In the genomic region with DNA sequence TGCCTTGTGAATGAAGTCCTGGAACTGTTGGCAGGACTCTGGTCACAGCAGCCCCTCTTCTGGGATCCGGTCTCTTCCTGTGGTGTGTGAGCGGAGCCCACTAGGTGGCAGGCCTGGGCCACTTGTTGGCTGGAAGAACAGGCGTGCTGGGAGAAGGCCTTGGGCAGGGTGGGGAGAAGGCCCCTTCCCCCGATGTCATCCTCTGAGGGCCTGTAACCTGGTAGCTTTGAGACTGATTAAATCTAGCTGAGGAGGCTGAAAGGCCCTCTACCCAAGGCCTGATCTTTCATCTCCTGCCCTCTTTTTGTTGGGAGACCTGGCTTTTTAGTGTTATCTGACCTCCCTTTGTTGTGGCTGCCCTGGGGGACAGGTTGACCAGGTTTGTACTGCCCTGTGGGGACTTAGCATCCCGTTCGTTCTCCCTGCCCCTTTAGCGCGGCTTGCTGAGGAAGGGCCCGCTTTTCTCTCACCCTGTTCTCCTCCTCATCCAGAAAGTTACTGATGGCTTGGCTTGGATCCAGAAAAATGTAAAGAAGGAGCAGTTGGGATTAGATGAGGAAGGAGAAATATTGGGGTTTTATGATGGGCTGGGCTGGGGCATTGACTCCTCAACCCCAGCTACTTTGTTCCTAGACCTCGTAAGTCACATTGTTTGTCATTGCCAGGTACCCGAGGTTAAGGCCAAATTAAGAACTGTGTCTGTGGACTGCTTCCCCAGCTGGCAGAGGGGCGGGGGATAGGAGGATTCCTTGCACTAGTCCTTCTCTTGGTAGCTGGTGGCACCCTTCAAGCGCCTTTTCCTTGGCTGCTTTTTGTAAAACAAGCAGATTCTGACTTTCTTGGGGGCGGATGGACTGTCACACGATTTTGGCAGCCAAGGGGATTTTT, we compare ENCODE assay signal across 8 cellular contexts. TPM values are rescaled to one million over a fixed set of nuclear protein-coding genes. Genes with fewer than 3 reads are reported as not detected.
DNase-seq lines count a peak whose midpoint lies in the region; ATAC-seq and TF ChIP-seq lines count a peak whose summit lies in the region.

No MANE protein-coding gene starts in this region.

- peak; percentile 87 for TF ChIP-seq CTCF in Loucy (conservative IDR thresholded peaks at IDR 0.05; ENCODE audit: low read length)
- peak; percentile 86 to 91 for TF ChIP-seq CTCF in right atrium auricular region (IDR thresholded peaks at IDR 0.05)

- no peaks in the 10 kb centered on the region for H4K20me1 ChIP-seq in Loucy (ENCODE audit: insufficient read depth, low read length, poor library complexity, severe bottlenecking)

- H3K4me2 ChIP-seq in Loucy (ENCODE audit: low read depth, low read length, poor library complexity, severe bottlenecking): no peak overlapping the region

- H3F3A ChIP-seq in Loucy (ENCODE audit: low read depth): no peaks in the 10 kb centered on the region

- H3K36me3 ChIP-seq in Loucy (ENCODE audit: insufficient read depth, low read length) (no peaks in the 10 kb centered on the region), SJSA1 (no peaks in the 10 kb centered on the region), right atrium auricular region (no peaks in the 10 kb centered on the region)

- peak; percentile 47 to 49 for DNase-seq in AML-193 (lab: John Stamatoyannopoulos, UW)
- peak; percentile 82 to 85 for DNase-seq in SJSA1 (ENCODE audit: low read depth in 1 of 2, low spot score in 2 of 2)
- DNase-seq in amniotic epithelial cell (ENCODE audit: low read depth): peak; percentile 57
- DNase-seq in right atrium auricular region (ENCODE audit: low spot score): peak; percentile 83
- peak; percentile 67 for DNase-seq in putamen (ENCODE audit: low spot score)

- no peaks in the 10 kb centered on the region for H3K9me2 ChIP-seq in Loucy (replicated peaks; ENCODE audit: low read depth, low read length)

- ATAC-seq in GM18909 (IDR thresholded peaks at IDR 0.05; ENCODE audit: poor library complexity, unreplicated experiment): peak; percentile 59
- ATAC-seq in HG03025 (IDR thresholded peaks at IDR 0.05; ENCODE audit: low FRiP score, unreplicated experiment): no peak

- no peak overlapping the region for H3K4me3 ChIP-seq in Loucy (ENCODE audit: low read length, poor library complexity, severe bottlenecking)
- no peak overlapping the region for H3K4me3 ChIP-seq in SJSA1
- H3K4me3 ChIP-seq in right atrium auricular region: no peak overlapping the region

- H3K4me1 ChIP-seq in Loucy (ENCODE audit: insufficient read depth, low read length, poor library complexity, severe bottlenecking): no peaks in the 10 kb centered on the region
- peaks cover 39% of the 10 kb centered on the region for H3K4me1 ChIP-seq in SJSA1 (replicated peaks)
- peaks cover 0 to 21% of the 10 kb centered on the region in 2 donors for H3K4me1 ChIP-seq in right atrium auricular region

- H3K9me3 ChIP-seq in Loucy (ENCODE audit: insufficient read depth, low read depth, low read length) (no peaks in the 10 kb centered on the region), SJSA1 (replicated peaks) (no peaks in the 10 kb centered on the region), right atrium auricular region (no peaks in the 10 kb centered on the region)

- no peaks in the 10 kb centered on the region for H3K27me3 ChIP-seq in Loucy (ENCODE audit: insufficient read depth, low read length, poor library complexity, severe bottlenecking)
- H3K27me3 ChIP-seq in SJSA1 (replicated peaks): no peaks in the 10 kb centered on the region
- H3K27me3 ChIP-seq in right atrium auricular region: no peaks in the 10 kb centered on the region

- no peak overlapping the region for H3K9ac ChIP-seq in Loucy (ENCODE audit: low read depth, low read length, poor library complexity, severe bottlenecking)

- no peaks in the 10 kb centered on the region for H3K79me2 ChIP-seq in Loucy (ENCODE audit: insufficient read depth, low read length)

- H2AFZ ChIP-seq in Loucy (ENCODE audit: low read length): no peak overlapping the region

- H3K27ac ChIP-seq in SJSA1 (peak overlapping the region; percentile 86), right atrium auricular region (no peak overlapping the region)

RNA-seq across cellular contexts. Expression of gene CHCHD6, which starts 48.5 kb away (rescaled TPM):
- 15.9 and 21.7 TPM in 2 replicates for total RNA-seq in SJSA1 (2014; rRNA removed; shearing (Covaris generic))
- 10 to 100 TPM in 1 of 2 donors, 1 to 10 TPM in 1; 8.4 to 10.9 TPM for total RNA-seq in right atrium auricular region
